ENCODE assay signal across 10 cellular contexts in the genomic region with DNA sequence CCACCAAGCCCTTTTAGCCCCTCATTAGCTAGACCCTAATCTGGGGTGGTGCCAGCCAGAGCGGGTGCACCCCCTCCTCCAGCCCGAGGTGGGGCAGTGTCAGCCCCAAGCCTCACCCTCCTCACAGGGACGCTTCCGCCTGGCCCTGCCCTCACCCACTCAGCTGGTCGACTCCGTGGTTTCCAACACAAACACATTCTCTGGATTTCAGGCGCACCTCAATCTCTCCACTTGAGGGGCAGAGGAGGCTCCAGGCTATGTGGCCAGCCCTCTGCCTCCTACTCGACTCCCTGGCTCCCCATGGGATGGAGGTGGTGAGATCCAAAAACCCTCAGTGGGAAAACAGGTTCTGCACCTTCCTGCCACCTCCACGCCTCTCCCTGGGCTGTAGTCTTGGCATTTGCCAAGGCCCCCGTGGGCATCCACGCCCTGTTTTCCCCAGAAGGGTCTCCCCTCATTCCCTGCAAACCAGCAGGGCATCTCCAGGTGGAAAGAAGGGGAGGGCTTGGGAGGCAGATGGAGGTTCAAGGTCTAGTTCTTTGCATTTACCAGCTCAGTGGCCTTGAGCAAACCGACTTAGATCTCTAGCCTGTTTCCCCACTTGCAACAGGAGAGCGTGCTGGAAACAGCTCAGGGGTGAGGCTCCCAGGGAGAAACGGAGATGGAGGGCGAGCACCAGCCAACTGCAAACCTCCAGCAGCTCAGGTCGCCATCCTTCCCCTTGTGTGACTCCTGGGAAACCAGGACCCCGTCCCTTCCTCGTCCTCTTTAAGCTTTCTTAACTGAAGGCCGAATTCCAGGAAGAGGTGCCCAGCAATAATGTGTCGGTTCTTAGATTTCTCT. TPM values are rescaled to one million over a fixed set of nuclear protein-coding genes. Genes with fewer than 3 reads are reported as not detected.
DNase-seq lines count a peak whose midpoint lies in the region; ATAC-seq, FAIRE-seq and TF ChIP-seq lines count a peak whose summit lies in the region.
"Had no signal": no experiment of that assay in that cellular context is flagged by ENCODE, and none has a peak within 500 bp of the region (broad histone marks: within the 10 kb centered on the region; RNA-seq: fewer than 3 reads in every experiment).

No MANE protein-coding gene starts in this region.

- H3K4me3 ChIP-seq in K562 (no peak overlapping the region), iPS-15b (ENCODE audit: low read depth, low read length) (no peak overlapping the region), skeletal muscle tissue (ENCODE audit: low read length in 3 of 3) (peak overlapping the region; percentile 67 to 85 (median 80))

- H3K79me2 ChIP-seq in K562 (ENCODE audit: control insufficient read depth, insufficient read depth, low read length): no peaks in the 10 kb centered on the region

- no peaks in the 10 kb centered on the region for H3K9me1 ChIP-seq in K562 (ENCODE audit: control insufficient read depth, insufficient read depth, low read length)

- no peaks in the 10 kb centered on the region for H3K36me3 ChIP-seq in K562 (ENCODE audit: control insufficient read depth, insufficient read depth, low read length)
- H3K36me3 ChIP-seq in iPS-15b (ENCODE audit: control insufficient read depth, insufficient read depth, low read length): no peaks in the 10 kb centered on the region
- no peaks in the 10 kb centered on the region for H3K36me3 ChIP-seq in skeletal muscle tissue (ENCODE audit: control insufficient read depth in 3 of 3, insufficient read depth in 3 of 3, low read length in 3 of 3)

- H2AFZ ChIP-seq in K562 (ENCODE audit: low read depth, low read length): no peak overlapping the region

- POLR2A ChIA-PET in K562 (lab: Yijun Ruan, JAX): interaction anchor here (0.7 to 0.8 kb wide), 2 partner anchors 18 to 161 kb away, joined by 3 read pairs; no protein-coding TSS in a partner anchor

- TF ChIP-seq RAD21 in K562 (CRISPR knock-in tag; conservative IDR thresholded peaks at IDR 0.05 in 1 of 2, IDR thresholded peaks at IDR 0.05 in 1 of 2): no peak

- TF ChIP-seq CTCF in K562 (IDR thresholded peaks at IDR 0.05 in 2 of 3, conservative IDR thresholded peaks at IDR 0.05 in 1 of 3; ENCODE audit: insufficient read depth in 2 of 3, low read depth in 1 of 3, low read length in 3 of 3): no peak

- H3K4me2 ChIP-seq in K562 (ENCODE audit: insufficient read depth, low read length): no peak overlapping the region

- H3K4me1 ChIP-seq in K562 (replicated peaks in 1 of 2; ENCODE audit: control insufficient read depth in 2 of 2, insufficient read depth in 2 of 2, low read length in 2 of 2): peaks cover 0 to 16% of the 10 kb centered on the region in 2 experiments; a peak in 4 of 5 replicates
- H3K4me1 ChIP-seq in iPS-15b (ENCODE audit: control insufficient read depth, insufficient read depth, low read length): peaks cover 12% of the 10 kb centered on the region
- peaks cover 47 to 63% (median 48%) of the 10 kb centered on the region in 3 donors for H3K4me1 ChIP-seq in skeletal muscle tissue (ENCODE audit: control insufficient read depth in 3 of 3, insufficient read depth in 3 of 3, low read length in 3 of 3)

- TF ChIP-seq POLR2A in K562 (conservative IDR thresholded peaks at IDR 0.05): no peak

- ATAC-seq in K562 (no peak), left lobe of liver (no peak), GM18868 (IDR thresholded peaks at IDR 0.05; ENCODE audit: unreplicated experiment) (no peak)

- H4K20me1 ChIP-seq in K562 (replicated peaks; ENCODE audit: control insufficient read depth, insufficient read depth, low read length): peaks cover 5% of the 10 kb centered on the region

- intact Hi-C loops in K562 (cut with micrococcal nuclease): no loop called here

- peak; percentile 28 for DNase-seq in H4 (ENCODE audit: low spot score)
- DNase-seq in K562 (ENCODE audit: extremely low read depth in 1 of 4, low spot score in 3 of 4): no peak
- DNase-seq in stimulated activated CD4-positive, alpha-beta T cell treated with anti-CD3 and anti-CD28 coated beads, Interleukin-4, amount 100 ng/mL, for 1 hour: no peak
- no peak for DNase-seq in stimulated activated CD4-positive, alpha-beta T cell treated with anti-CD3 and anti-CD28 coated beads, Interleukin-4, amount 100 ng/mL, for 4 hours
- no peak for DNase-seq in left lobe of liver (ENCODE audit: low spot score)
- DNase-seq: NCI-H2227 treated with DMSO at 0.1 percent for 48 hours; stimulated activated CD4-positive, alpha-beta T cell treated with anti-CD3 and anti-CD28 coated beads, Interleukin-4, amount 100 ng/mL, for 24 hours had no signal

- CTCF ChIA-PET in K562 (lab: Yijun Ruan, JAX; ENCODE audit: low intra/inter-chr PET ratio): interaction anchor here (0.5 kb wide), 1 partner anchor 159 kb away, joined by 3 read pairs; no protein-coding TSS in a partner anchor

- BruUV-seq in K562 (replicated peaks; lab: Mats Ljungman, UMichigan): TSS peak; percentile 53

- WGBS in K562 (ENCODE audit: insufficient coverage, low coverage, missing lambda C conversion rate): 14% methylated on average over 18 of the region's 20 CpGs

- no peak for TF ChIP-seq EP300 in K562 (IDR thresholded peaks at IDR 0.05; ENCODE audit: low read length)

- H3K9ac ChIP-seq in K562 (ENCODE audit: insufficient read depth in 1 of 2, low read depth in 2 of 2, low read length in 2 of 2): no peak overlapping the region
- peak overlapping the region; percentile 37 for H3K9ac ChIP-seq in iPS-15b (ENCODE audit: low read depth, low read length)
- peak overlapping the region in 2 of 3 donors; percentile 70 to 86 for H3K9ac ChIP-seq in skeletal muscle tissue (ENCODE audit: low read depth in 1 of 3, low read length in 3 of 3)

- H3K9me3 ChIP-seq in K562 (replicated peaks; ENCODE audit: control insufficient read depth, insufficient read depth, low read depth, low read length): no peaks in the 10 kb centered on the region
- H3K9me3 ChIP-seq in iPS-15b (ENCODE audit: control insufficient read depth, insufficient read depth, low read length): no peaks in the 10 kb centered on the region
- no peaks in the 10 kb centered on the region for H3K9me3 ChIP-seq in skeletal muscle tissue (ENCODE audit: control insufficient read depth in 3 of 3, low read length in 3 of 3)

- H3K27me3 ChIP-seq in K562 (ENCODE audit: control insufficient read depth in 2 of 2, insufficient read depth in 2 of 2, low read length in 2 of 2) (peaks cover 18 to 59% of the 10 kb centered on the region in 2 experiments; a peak in 4 of 5 replicates), iPS-15b (ENCODE audit: control insufficient read depth, insufficient read depth, low read length) (peaks cover 8% of the 10 kb centered on the region), skeletal muscle tissue (ENCODE audit: control insufficient read depth in 3 of 3, insufficient read depth in 3 of 3, low read length in 3 of 3) (no peaks in the 10 kb centered on the region)

- in situ Hi-C loops in K562 (cut with MboI): no loop called here

- FAIRE-seq in K562 (lab: Jason Lieb, UNC): no peak

- H3K27ac ChIP-seq in K562 (ENCODE audit: extremely low read depth, low read depth, low read length) (no peak overlapping the region), skeletal muscle tissue (ENCODE audit: low read depth, low read length) (peak overlapping the region; percentile 90)

TF ChIP-seq in K562, 482 proteins besides CTCF, POLR2A, EP300 and RAD21 (continues in another document):
- TF ChIP-seq HNRNPL (IDR thresholded peaks at IDR 0.05; ENCODE audit: low read depth, low read length) (no peak), ZNF695 (CRISPR knock-in tag; IDR thresholded peaks at IDR 0.05) (no peak), BACH1 (tag; IDR thresholded peaks at IDR 0.05) (no peak), HNRNPLL (IDR thresholded peaks at IDR 0.05; ENCODE audit: low read depth, low read length, poor library complexity, severe bottlenecking) (no peak)
- TF ChIP-seq, protein P1, sequence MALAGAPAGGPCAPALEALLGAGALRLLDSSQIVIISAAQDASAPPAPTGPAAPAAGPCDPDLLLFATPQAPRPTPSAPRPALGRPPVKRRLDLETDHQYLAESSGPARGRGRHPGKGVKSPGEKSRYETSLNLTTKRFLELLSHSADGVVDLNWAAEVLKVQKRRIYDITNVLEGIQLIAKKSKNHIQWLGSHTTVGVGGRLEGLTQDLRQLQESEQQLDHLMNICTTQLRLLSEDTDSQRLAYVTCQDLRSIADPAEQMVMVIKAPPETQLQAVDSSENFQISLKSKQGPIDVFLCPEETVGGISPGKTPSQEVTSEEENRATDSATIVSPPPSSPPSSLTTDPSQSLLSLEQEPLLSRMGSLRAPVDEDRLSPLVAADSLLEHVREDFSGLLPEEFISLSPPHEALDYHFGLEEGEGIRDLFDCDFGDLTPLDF (CRISPR knock-in tag; IDR thresholded peaks at IDR 0.05): no peak

RNA-seq across cellular contexts. Expression of gene EMP2, which starts 1.7 kb away (rescaled TPM):
- total RNA-seq in H4 (2014; rRNA removed; shearing (Covaris generic)): 9.7 and 9.9 TPM in 2 replicates
- 5.2 and 10.4 TPM in 2 replicates for total RNA-seq in K562 (2011; cell fraction: chromatin; rRNA removed; ENCODE audit: low replicate concordance)
- total RNA-seq in K562 (2011; cell fraction: nucleolus; rRNA removed): 3.8 and 5.5 TPM in 2 replicates
- 4.5 and 8.7 TPM in 2 replicates for total RNA-seq in K562 (2011; cell fraction: nucleoplasm; rRNA removed)
- total RNA-seq in K562 (2014; rRNA removed): 0.73 and 0.98 TPM in 2 replicates
- 2.1 and 2.9 TPM in 2 replicates for total RNA-seq in K562 (2014; rRNA removed; fragmentation: Illumina TruSeq; extraction: Trizol)
- 0.76 and 1.4 TPM in 2 replicates for total RNA-seq in K562 (2015; rRNA removed; fragmentation: Illumina TruSeq; extraction: Trizol)
- 3.3 TPM in 2 replicates for total RNA-seq in K562 (2021)
- polyA plus RNA-seq in K562 (2011; rRNA removed): 5.6 and 6.2 TPM in 2 replicates
- 6.1 and 8.6 TPM in 2 replicates for polyA plus RNA-seq in K562 (2011; cell fraction: cytosol; rRNA removed)
- polyA plus RNA-seq in K562 (2011; cell fraction: nucleus; rRNA removed): 2.2 and 3.7 TPM in 2 replicates
- 4.0 and 5.3 TPM in 2 replicates for polyA plus RNA-seq in K562 (2012)
- polyA plus RNA-seq in K562 (2014; fragmentation: Illumina TruSeq; extraction: Trizol): 3.1 and 3.8 TPM in 2 replicates
- polyA plus RNA-seq in K562 (2014; fragmentation: Nextera tagmentation; extraction: Ambion mirVana): 1 to 10 TPM; 3.1 TPM
- polyA plus RNA-seq in K562 (2014; rRNA removed): 0.78 and 0.89 TPM in 2 replicates
- 6.8 and 11.1 TPM in 2 replicates for polyA minus RNA-seq in K562 (2011; rRNA and poly(A)+ RNA removed)
- polyA minus RNA-seq in K562 (2011; cell fraction: cytosol; rRNA and poly(A)+ RNA removed): 3.0 and 3.7 TPM in 2 replicates
- polyA minus RNA-seq in K562 (2011; cell fraction: nucleus; rRNA and poly(A)+ RNA removed): 1.1 and 1.3 TPM in 2 replicates
- total RNA-seq in skeletal muscle tissue: 42.8 TPM
- total RNA-seq in left lobe of liver: 86.6 TPM

Comparison
In these comparisons a context has a peak if more than half of its experiments do, and no peak if none do; other contexts are left out.
1. H3K4me3 ChIP-seq: peak in skeletal muscle tissue (3 of 3); none in K562 (single experiment) and iPS-15b (single experiment).
2. H3K9ac ChIP-seq: peak in iPS-15b (single experiment) and skeletal muscle tissue (2 of 3); none in K562 (0 of 2).